ENCODE assay signal across 8 cellular contexts in genomic region chr3:62022312-62022711, GRCh38.
"Had no signal": no experiment of that assay in that cellular context is flagged by ENCODE, and none has a peak within 500 bp of the region (broad histone marks: within the 10 kb centered on the region; RNA-seq: fewer than 3 reads in every experiment).

No MANE protein-coding gene starts in this region.

- ATAC-seq: HCT116, K562 had no signal

- DNase-seq: GM23248, GOT3, H7, IMR-90, KG1 had no signal

- FAIRE-seq: HTR-8/SVneo, K562 had no signal

- H3K27ac ChIP-seq: GM23248 had no signal

- H3K9ac ChIP-seq: GM23248 had no signal

- H3K4me3 ChIP-seq: GM23248, K562 had no signal

- H2AFZ ChIP-seq: GM23248 had no signal
